Comparison of ENCODE assay signal across 9 cellular contexts in genomic region chr3:171967137-171967783, GRCh38.
A peak's percentile ranks its signal among the peaks of the same experiment; 100 is the strongest.
DNase-seq lines count a peak whose midpoint lies in the region; ATAC-seq and FAIRE-seq lines count a peak whose summit lies in the region.
"Had no signal": no experiment of that assay in that cellular context is flagged by ENCODE, and none has a peak within 500 bp of the region (broad histone marks: within the 10 kb centered on the region; RNA-seq: fewer than 3 reads in every experiment).

No MANE protein-coding gene starts in this region.

- no peak for ATAC-seq in GM21390 (IDR thresholded peaks at IDR 0.05; ENCODE audit: unreplicated experiment)

- H3K9ac ChIP-seq in adipocyte (ENCODE audit: low read length): peak overlapping the region; percentile 15

- H3K79me2 ChIP-seq in ACC112 (ENCODE audit: control insufficient read depth, insufficient read depth, low read length, unreplicated experiment): no peaks in the 10 kb centered on the region

- no peak overlapping the region for H2AFZ ChIP-seq in ACC112 (ENCODE audit: low read length, unreplicated experiment)

- H3K4me3 ChIP-seq in ACC112 (ENCODE audit: low read depth, low read length) (peak overlapping the region; percentile 24; the same call in 1 of the 2 replicates), adipocyte (ENCODE audit: low read length) (peak overlapping the region; percentile 37)

- no peaks in the 10 kb centered on the region for H3K27me3 ChIP-seq in ACC112 (ENCODE audit: insufficient read depth, low read length)
- H3K27me3 ChIP-seq in adipocyte (replicated peaks; ENCODE audit: control insufficient read depth, insufficient read depth, low read length): no peaks in the 10 kb centered on the region

- DNase-seq in HS-5 (ENCODE audit: low read depth) (peak; percentile 66), adipocyte (ENCODE audit: low read depth) (peak; percentile 89), hypothalamus (lab: John Stamatoyannopoulos, UW) (no peak), globus pallidus (ENCODE audit: low spot score) (no peak), T-helper 1 cell (no peak)
- DNase-seq: head of caudate nucleus had no signal

- H3K27ac ChIP-seq in ACC112 (ENCODE audit: low read depth, low read length): peak overlapping the region; percentile 88

- peaks cover 36% of the 10 kb centered on the region for H3K4me1 ChIP-seq in ACC112 (ENCODE audit: control insufficient read depth, insufficient read depth, low read length, unreplicated experiment)
- peaks cover 51% of the 10 kb centered on the region for H3K4me1 ChIP-seq in adipocyte (ENCODE audit: control insufficient read depth, insufficient read depth, low read length)

- FAIRE-seq in islet of Langerhans (lab: Jason Lieb, UNC): peak; percentile 64

- no peaks in the 10 kb centered on the region for H3K9me3 ChIP-seq in adipocyte (ENCODE audit: control insufficient read depth, low read length)

- H3K36me3 ChIP-seq in ACC112 (ENCODE audit: insufficient read depth, low read length) (no peaks in the 10 kb centered on the region), adipocyte (ENCODE audit: control insufficient read depth, insufficient read depth, low read length, severe bottlenecking) (no peaks in the 10 kb centered on the region)

Comparison
In these comparisons a context has a peak if more than half of its experiments do, and no peak if none do; other contexts are left out.
1. DNase-seq: peak in HS-5 (single experiment) and adipocyte (single experiment); none in hypothalamus (0 of 51), globus pallidus (single experiment) and T-helper 1 cell (0 of 5).